In the genomic region with DNA sequence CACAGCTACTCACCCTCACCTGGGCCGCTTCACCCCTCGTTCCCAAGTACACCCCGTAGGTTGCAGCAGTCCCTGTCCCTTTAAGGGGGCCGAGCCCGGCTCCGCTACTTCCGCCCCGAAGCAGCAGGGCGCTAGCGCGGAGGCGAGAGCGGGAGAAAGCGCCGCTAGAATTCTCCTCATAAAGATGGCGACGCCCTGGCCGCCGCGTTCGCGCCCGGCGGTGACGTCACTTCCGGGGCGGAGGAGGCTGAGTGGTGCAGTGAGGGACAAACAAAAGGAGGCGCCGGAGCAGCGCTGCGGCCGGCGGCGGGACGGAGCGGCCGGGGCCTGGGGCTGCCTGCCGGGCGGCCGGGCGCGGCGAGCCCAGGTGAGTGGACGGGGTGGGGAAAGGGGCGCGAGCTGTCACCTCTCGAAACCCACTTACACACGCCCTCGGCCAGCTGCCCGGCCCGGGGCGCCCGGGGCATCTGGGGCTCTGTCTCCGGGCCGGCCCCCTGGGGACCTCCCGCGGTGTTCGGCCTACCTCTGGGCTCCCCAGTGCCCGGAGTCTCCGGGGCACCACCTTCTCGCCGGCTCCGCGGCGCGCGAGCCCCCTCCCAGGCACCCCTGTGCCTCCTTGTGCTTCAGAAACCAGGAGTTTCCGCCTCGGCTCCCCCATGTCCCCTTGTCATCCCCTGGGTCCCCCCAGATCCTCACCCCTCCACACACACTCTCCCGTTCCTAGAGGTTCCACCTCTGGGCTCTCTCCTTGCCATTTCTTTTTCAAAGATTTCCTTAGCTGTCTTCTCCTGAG, we compare ENCODE assay signal across 8 cellular contexts. TPM values are rescaled to one million over a fixed set of nuclear protein-coding genes. Genes with fewer than 3 reads are reported as not detected.
A peak's percentile ranks its signal among the peaks of the same experiment; 100 is the strongest.
DNase-seq lines count a peak whose midpoint lies in the region; ATAC-seq and TF ChIP-seq lines count a peak whose summit lies in the region.

A gene (minus strand): TSS at position 67 of the 793 bp plus-strand sequence. CDS start 36,545 bp downstream, outside the sequence.
A gene (plus strand): TSS at position 250 of the 793 bp plus-strand sequence. CDS start 25,032 bp downstream, outside the sequence.

- peaks cover 34% of the 10 kb centered on the region for H4K20me1 ChIP-seq in IMR-90 (ENCODE audit: insufficient read depth, low read length)
- H4K20me1 ChIP-seq in OCI-LY7 (ENCODE audit: insufficient read depth, low read length) = no peaks in the 10 kb centered on the region

- H3K27me3 ChIP-seq in IMR-90 (ENCODE audit: control insufficient read depth, insufficient read depth, low read length) = no peaks in the 10 kb centered on the region

- peak within 1 kb of the TSS; percentile 74 for H2BK20ac ChIP-seq in IMR-90 (ENCODE audit: low read depth, low read length)

- H3K4me3 ChIP-seq in IMR-90 (ENCODE audit: insufficient read depth, low read depth, low read length) = peak within 1 kb of the TSS; percentile 78
- peak within 1 kb of the TSS; percentile 95 for H3K4me3 ChIP-seq in OCI-LY7 (ENCODE audit: low read depth, low read length, poor library complexity, severe bottlenecking)

- peak within 1 kb of the TSS; percentile 98 for H3K4ac ChIP-seq in IMR-90 (ENCODE audit: low read depth, low read length)

- peaks cover 31 to 80% of the 10 kb centered on the region in 2 experiments for H3K79me1 ChIP-seq in IMR-90 (ENCODE audit: low read depth in 1 of 2, low read length in 2 of 2)

- no peak for TF ChIP-seq RAD21 in IMR-90 (IDR thresholded peaks at IDR 0.05; ENCODE audit: low read length)

- peak within 1 kb of the TSS; percentile 98 for H2AK9ac ChIP-seq in IMR-90 (replicated peaks; ENCODE audit: low read depth, low read length, poor library complexity)

- H3K9me3 ChIP-seq in IMR-90 (ENCODE audit: control insufficient read depth, insufficient read depth, low read length) (no peaks in the 10 kb centered on the region), OCI-LY7 (ENCODE audit: low read length) (no peaks in the 10 kb centered on the region)

- peak within 1 kb of the TSS; percentile 100 for H2AFZ ChIP-seq in IMR-90 (replicated peaks; ENCODE audit: low read length, poor library complexity)
- H2AFZ ChIP-seq in OCI-LY7 (ENCODE audit: low read length) = peak within 1 kb of the TSS; percentile 74

- H3K4me2 ChIP-seq in IMR-90 (ENCODE audit: low read depth, low read length) (peak within 1 kb of the TSS; percentile 95), OCI-LY7 (ENCODE audit: low read length) (peak within 1 kb of the TSS; percentile 90)

- CTCF ChIA-PET in IMR-90 (lab: Yijun Ruan, JAX) = no interaction called here
- CTCF ChIA-PET in OCI-LY7 (lab: Charles Lee; ENCODE audit: unreplicated experiment) = interaction anchor here (0.5 to 1.3 kb wide), 3 partner anchors 20 to 193 kb away, joined by 3 to 5 read pairs (median 4); a partner anchor contains a TSS

- H3K9me3 Mint-ChIP-seq in endothelial cell (ENCODE audit: unreplicated experiment) = no peaks in the 10 kb centered on the region

- peak within 1 kb of the TSS; percentile 36 for H4K5ac ChIP-seq in IMR-90 (ENCODE audit: low read depth, low read length)

- H2BK15ac ChIP-seq in IMR-90 (ENCODE audit: low read depth, low read length) = peak within 1 kb of the TSS; percentile 63; the same call in 1 of the 3 replicates

- H2AK5ac ChIP-seq in IMR-90 (ENCODE audit: low read depth, low read length) = peak within 1 kb of the TSS; percentile 100

- DNase-seq in DMS114 treated with DMSO at 0.1 percent for 48 hours (lab: John Stamatoyannopoulos, UW; ENCODE audit: unreplicated experiment) (peak; percentile 86), IMR-90 (peak; percentile 93), OCI-LY7 (ENCODE audit: low spot score) (peak; percentile 99), activated T-cell treated with anti-CD3 and anti-CD28 coated beads for 1 hour (ENCODE audit: low read depth) (peak; percentile 98), endothelial cell (ENCODE audit: low spot score) (peak; percentile 97), midbrain (lab: John Stamatoyannopoulos, UW) (peak; percentile 97)
- DNase-seq in stimulated activated CD8-positive, alpha-beta memory T cell treated with anti-CD3 and anti-CD28 coated beads, Interleukin-15, amount 100 ng/mL, for 48 hours (ENCODE audit: low read depth in 2 of 2) = peak; percentile 98 to 99

- H3K56ac ChIP-seq in IMR-90 (ENCODE audit: extremely low read depth, insufficient read depth, low read length) = peak within 1 kb of the TSS; percentile 81

- TF ChIP-seq CTCF in IMR-90 (conservative IDR thresholded peaks at IDR 0.05; ENCODE audit: low read depth, low read length) (0 out of 2 replicates have a peak, but pooled peaks have one; percentile 17), OCI-LY7 (conservative IDR thresholded peaks at IDR 0.05; ENCODE audit: low read length) (no peak), endothelial cell (IDR thresholded peaks at IDR 0.05; ENCODE audit: unreplicated experiment) (no peak)

- peak; percentile 95 for TF ChIP-seq POLR2A in IMR-90 (IDR thresholded peaks at IDR 0.05; ENCODE audit: low read depth, low read length)

- peak within 1 kb of the TSS; percentile 84 for H4K91ac ChIP-seq in IMR-90 (ENCODE audit: insufficient read depth, low read depth, low read length)

- in situ Hi-C loops in IMR-90 (cut with MboI; ENCODE audit: low sequenced_read_pairs) = no loop called here

- H3K9ac ChIP-seq in IMR-90 (ENCODE audit: low read depth, low read length) = peak within 1 kb of the TSS; percentile 84

- intact Hi-C loops in IMR-90 (cut with micrococcal nuclease) = loop anchor here (1.0 to 5.0 kb wide), 2 partner anchors 46 to 65 kb away; a partner anchor contains a TSS
- intact Hi-C loops in OCI-LY7 (cut with micrococcal nuclease; ENCODE audit: unreplicated experiment) = loop anchor here (1.0 to 2.0 kb wide), 3 partner anchors 38 to 425 kb away; a partner anchor contains a TSS

- H2BK120ac ChIP-seq in IMR-90 (ENCODE audit: low read depth, low read length) = peak within 1 kb of the TSS; percentile 72

- POLR2A ChIA-PET in IMR-90 (lab: Charles Lee; ENCODE audit: unreplicated experiment) = no interaction called here
- POLR2A ChIA-PET in OCI-LY7 (lab: Charles Lee) = interaction anchor here (0.8 to 1.4 kb wide), 6 partner anchors 20 to 158 kb away, joined by 3 to 10 read pairs (median 3); a partner anchor contains a TSS

- H3K9me1 ChIP-seq in IMR-90 (ENCODE audit: insufficient read depth, low read length) = peaks cover 28% of the 10 kb centered on the region

- peaks cover 63% of the 10 kb centered on the region for H3K79me2 ChIP-seq in OCI-LY7 (ENCODE audit: insufficient read depth, low read depth, low read length)

- peaks cover 38% of the 10 kb centered on the region for H3K4me1 Mint-ChIP-seq in endothelial cell (ENCODE audit: unreplicated experiment)

- peak within 1 kb of the TSS; percentile 89 for H3K27ac Mint-ChIP-seq in endothelial cell (ENCODE audit: unreplicated experiment)

- H3K4me1 ChIP-seq in IMR-90 (ENCODE audit: control insufficient read depth, insufficient read depth, low read length) (peaks cover 8% of the 10 kb centered on the region), OCI-LY7 (ENCODE audit: insufficient read depth, low read length, poor library complexity, severe bottlenecking) (peaks cover 40% of the 10 kb centered on the region)

- H3K18ac ChIP-seq in IMR-90 (ENCODE audit: low read depth, low read length) = peak within 1 kb of the TSS; percentile 35

- H3K27ac ChIP-seq in IMR-90 (ENCODE audit: insufficient read depth, low read length) (peak within 1 kb of the TSS; percentile 91), OCI-LY7 (ENCODE audit: low read depth, low read length, poor library complexity, severe bottlenecking) (peak within 1 kb of the TSS; percentile 91)

- H3K14ac ChIP-seq in IMR-90 (replicated peaks; ENCODE audit: low read depth, low read length) = peak within 1 kb of the TSS; percentile 99

- dilution Hi-C loops in IMR-90 (cut with HindIII; ENCODE audit: low sequenced_read_pairs, unreplicated experiment) = no loop called here

- H3K36me3 ChIP-seq in IMR-90 (ENCODE audit: control insufficient read depth, insufficient read depth, low read length) (peaks cover 19% of the 10 kb centered on the region), OCI-LY7 (ENCODE audit: insufficient read depth, low read length) (peaks cover 42% of the 10 kb centered on the region)

- H3K9me2 ChIP-seq in OCI-LY7 (ENCODE audit: insufficient read depth, low read length) = no peaks in the 10 kb centered on the region

- ATAC-seq in GM21529 (IDR thresholded peaks at IDR 0.05; ENCODE audit: unreplicated experiment) = peak; percentile 82
- peak; percentile 88 for ATAC-seq in IMR-90 (ENCODE audit: low read depth)

- BruUV-seq in IMR-90 (replicated peaks; lab: Mats Ljungman, UMichigan) (no TSS peak), OCI-LY7 (replicated peaks; lab: Mats Ljungman, UMichigan) (no TSS peak)

- peak within 1 kb of the TSS; percentile 87 to 91 for H4K8ac ChIP-seq in IMR-90 (ENCODE audit: low read depth in 2 of 2, low read length in 2 of 2)

- peaks cover 9% of the 10 kb centered on the region for H3K36me3 Mint-ChIP-seq in endothelial cell (ENCODE audit: low read depth, unreplicated experiment)

- peak within 1 kb of the TSS; percentile 98 for H3K4me3 Mint-ChIP-seq in endothelial cell (ENCODE audit: unreplicated experiment)

- peak within 1 kb of the TSS; percentile 100 for H3K23ac ChIP-seq in IMR-90 (ENCODE audit: low read depth, low read length)

- WGBS in IMR-90 (ENCODE audit: extremely low coverage in 2 of 2, insufficient read length in 1 of 2), 2 experiments = 0% methylated on average over 20 of the region's 70 CpGs; no CpG with 5 or more reads in 1 of the 2 experiments

- peak within 1 kb of the TSS; percentile 87 for H2BK5ac ChIP-seq in IMR-90 (ENCODE audit: low read depth, low read length, poor library complexity, severe bottlenecking)

- H3K27me3 Mint-ChIP-seq in endothelial cell (ENCODE audit: unreplicated experiment) = peaks cover 7% of the 10 kb centered on the region

TF ChIP-seq in IMR-90, 13 proteins besides CTCF, POLR2A, EP300 and RAD21 (continues in another document):
- TF ChIP-seq RCOR1 (IDR thresholded peaks at IDR 0.05; ENCODE audit: insufficient replicate concordance, low read length) = no peak
- no peak for TF ChIP-seq SMC3 (IDR thresholded peaks at IDR 0.05; ENCODE audit: low read depth, low read length)

RNA-seq across cellular contexts. Expression of the first gene that starts in this region (rescaled TPM):
- total RNA-seq in IMR-90 (2012; rRNA removed) (5.8 and 6.8 TPM in 2 replicates), OCI-LY7 (2022) (28.3 and 34.5 TPM in 2 replicates), endothelial cell (ENCODE audit: unreplicated experiment) (3.3 TPM)
- polyA plus RNA-seq in IMR-90 (2012; rRNA removed) = 8.8 and 9.5 TPM in 2 replicates
- polyA plus RNA-seq in IMR-90 (2012; cell fraction: cytosol; rRNA removed) = 6.3 and 7.8 TPM in 2 replicates
- 23.1 and 33.9 TPM in 2 replicates for polyA plus RNA-seq in IMR-90 (2012; cell fraction: nucleus; rRNA removed; ENCODE audit: low replicate concordance)
- 38.2 and 44.7 TPM in 2 replicates for total RNA-seq in OCI-LY7 (2014; rRNA removed; shearing (Covaris generic))

RNA-seq across cellular contexts. Expression of the second gene that starts in this region (rescaled TPM):
- total RNA-seq in IMR-90 (2012; rRNA removed) (42.8 and 45.8 TPM in 2 replicates), OCI-LY7 (2022) (21.0 and 22.9 TPM in 2 replicates), endothelial cell (ENCODE audit: unreplicated experiment) (54.3 TPM)
- polyA plus RNA-seq in IMR-90 (2012; rRNA removed) = 60.9 and 71.7 TPM in 2 replicates
- polyA plus RNA-seq in IMR-90 (2012; cell fraction: cytosol; rRNA removed) = 41.2 and 75.7 TPM in 2 replicates
- 27.5 and 49.9 TPM in 2 replicates for polyA plus RNA-seq in IMR-90 (2012; cell fraction: nucleus; rRNA removed; ENCODE audit: low replicate concordance)
- total RNA-seq in OCI-LY7 (2014; rRNA removed; shearing (Covaris generic)) = 20.0 and 26.9 TPM in 2 replicates

Comparison
In these comparisons a context has a peak if more than half of its experiments do, and no peak if none do; other contexts are left out.
1. Peak in every context shown above with its lines: DNase-seq, ATAC-seq, H3K4me3 ChIP-seq and H3K27ac ChIP-seq.